14 cellular contexts compared by ENCODE assay signal in the genomic region with DNA sequence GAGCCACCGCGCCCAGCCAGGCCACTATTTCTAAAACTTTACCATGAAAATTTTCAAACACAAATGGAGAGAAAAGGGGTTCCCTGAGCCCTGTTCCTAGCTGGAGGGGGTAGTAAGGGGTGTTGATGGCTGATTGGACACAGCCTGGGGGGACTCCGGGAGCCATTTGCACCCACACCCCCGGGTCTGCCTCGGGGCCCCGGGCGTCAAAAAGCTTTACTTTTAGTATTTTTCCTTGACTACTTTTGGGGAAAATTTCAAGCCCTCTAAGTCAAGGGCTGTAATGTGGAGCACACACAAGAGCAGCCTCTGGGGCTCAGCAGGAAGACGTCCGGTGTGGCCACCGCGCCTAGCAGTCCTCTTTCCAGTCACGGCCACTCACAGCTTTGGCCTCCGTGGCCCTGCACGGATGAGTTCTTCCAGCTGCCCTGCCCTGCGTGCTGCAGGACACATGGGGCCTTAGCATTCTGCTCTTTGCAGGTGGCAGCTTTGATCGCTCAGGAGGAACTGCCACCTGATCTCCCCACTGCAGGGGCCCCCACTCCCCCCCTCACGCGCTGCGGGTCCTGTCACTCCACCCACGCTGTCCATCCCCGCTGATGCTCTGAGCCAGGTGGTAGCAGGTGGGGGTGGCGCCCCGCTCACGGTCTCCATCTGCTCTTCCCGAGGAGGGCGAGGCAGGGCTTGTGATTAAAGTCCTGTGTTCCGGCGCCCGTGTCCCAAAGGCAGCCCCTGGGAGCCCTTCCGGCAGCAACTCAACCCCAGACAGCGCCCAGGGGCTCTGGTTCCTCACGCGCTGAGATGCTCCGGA. TPM values are rescaled to one million over a fixed set of nuclear protein-coding genes. Genes with fewer than 3 reads are reported as not detected.
A peak's percentile ranks its signal among the peaks of the same experiment; 100 is the strongest.
DNase-seq lines count a peak whose midpoint lies in the region; TF ChIP-seq lines count a peak whose summit lies in the region.
"Had no signal": no experiment of that assay in that cellular context is flagged by ENCODE, and none has a peak within 500 bp of the region (broad histone marks: within the 10 kb centered on the region; RNA-seq: fewer than 3 reads in every experiment).

No MANE protein-coding gene starts in this region.

- no peak overlapping the region for H3K27ac ChIP-seq in Peyer's patch
- H3K27ac ChIP-seq: epithelial cell of prostate, psoas muscle had no signal

- no peaks in the 10 kb centered on the region for H3K9me3 Mint-ChIP-seq in activated naive CD8-positive, alpha-beta T cell treated with anti-CD3 and anti-CD28 coated beads for 36 hours
- H3K9me3 Mint-ChIP-seq: activated B cell treated with CpG ODN at 0.5 μM for 24 hours; activated naive CD8-positive, alpha-beta T cell treated with anti-CD3 and anti-CD28 coated beads, Interleukin-2, amount 10 ng/mL, durations not matched to agents 7 days and 5 days had no signal

- H3K4me3 Mint-ChIP-seq in activated naive CD8-positive, alpha-beta T cell treated with anti-CD3 and anti-CD28 coated beads for 36 hours, result no peak overlapping the region
- H3K4me3 Mint-ChIP-seq: activated B cell treated with CpG ODN at 0.5 μM for 24 hours; activated naive CD8-positive, alpha-beta T cell treated with anti-CD3 and anti-CD28 coated beads, Interleukin-2, amount 10 ng/mL, durations not matched to agents 7 days and 5 days had no signal

- H3K9me3 ChIP-seq in Peyer's patch, result no peaks in the 10 kb centered on the region
- H3K9me3 ChIP-seq: psoas muscle had no signal

- DNase-seq in COLO668 (lab: John Stamatoyannopoulos, UW; ENCODE audit: unreplicated experiment) (peak; percentile 53), GM10266 (ENCODE audit: extremely low spot score) (peak; percentile 32), Peyer's patch (peak in 2 of 3 donors; percentile 58 to 72), left kidney (ENCODE audit: low read depth, low spot score) (peak; percentile 91), KG1 (lab: John Stamatoyannopoulos, UW) (no peak)
- no peak for DNase-seq in activated CD4-positive, CD25-positive, alpha-beta regulatory T cell (lab: John Stamatoyannopoulos, UW)
- no peak for DNase-seq in activated naive CD8-positive, alpha-beta T cell treated with anti-CD3 and anti-CD28 coated beads for 36 hours
- DNase-seq: activated B cell treated with CpG ODN at 0.5 μM for 24 hours; activated naive CD8-positive, alpha-beta T cell treated with anti-CD3 and anti-CD28 coated beads, Interleukin-2, amount 10 ng/mL, durations not matched to agents 7 days and 5 days; central memory CD4-positive, alpha-beta T cell; MM.1S had no signal

- H3K27ac Mint-ChIP-seq in activated naive CD8-positive, alpha-beta T cell treated with anti-CD3 and anti-CD28 coated beads for 36 hours, result no peak overlapping the region
- H3K27ac Mint-ChIP-seq: activated B cell treated with CpG ODN at 0.5 μM for 24 hours; activated naive CD8-positive, alpha-beta T cell treated with anti-CD3 and anti-CD28 coated beads, Interleukin-2, amount 10 ng/mL, durations not matched to agents 7 days and 5 days had no signal

- H3K4me3 ChIP-seq in Peyer's patch, result no peak overlapping the region
- H3K4me3 ChIP-seq: psoas muscle had no signal

- no peak for TF ChIP-seq POLR2A in Peyer's patch (IDR thresholded peaks at IDR 0.05)

- H3K4me1 Mint-ChIP-seq in activated naive CD8-positive, alpha-beta T cell treated with anti-CD3 and anti-CD28 coated beads for 36 hours, result peaks cover 6% of the 10 kb centered on the region

- H3K36me3 Mint-ChIP-seq in activated naive CD8-positive, alpha-beta T cell treated with anti-CD3 and anti-CD28 coated beads for 36 hours, result peaks cover 16% of the 10 kb centered on the region

- no peaks in the 10 kb centered on the region for H3K27me3 ChIP-seq in Peyer's patch

- no peaks in the 10 kb centered on the region for H3K4me1 ChIP-seq in Peyer's patch
- H3K4me1 ChIP-seq: psoas muscle had no signal

- H3K36me3 ChIP-seq in Peyer's patch, result peaks cover 0 to 58% (median 0%) of the 10 kb centered on the region in 3 donors

- no peak for TF ChIP-seq CTCF in GM10266 (IDR thresholded peaks at IDR 0.05; ENCODE audit: control insufficient read depth, insufficient read depth, low read depth, missing control alignments)
- TF ChIP-seq CTCF in Peyer's patch (IDR thresholded peaks at IDR 0.05), result no peak

- H3K27me3 Mint-ChIP-seq in activated naive CD8-positive, alpha-beta T cell treated with anti-CD3 and anti-CD28 coated beads for 36 hours, result no peaks in the 10 kb centered on the region
- H3K27me3 Mint-ChIP-seq: activated B cell treated with CpG ODN at 0.5 μM for 24 hours; activated naive CD8-positive, alpha-beta T cell treated with anti-CD3 and anti-CD28 coated beads, Interleukin-2, amount 10 ng/mL, durations not matched to agents 7 days and 5 days had no signal

RNA-seq across cellular contexts. Expression of a gene that starts 14.4 kb away (rescaled TPM):
- 100 to 1,000 TPM; 130 to 157 (median 137) TPM for total RNA-seq in Peyer's patch
- 10 to 100 TPM; 94.7 to 97.2 TPM for total RNA-seq in activated naive CD8-positive, alpha-beta T cell treated with anti-CD3 and anti-CD28 coated beads for 36 hours

RNA-seq across cellular contexts. Expression of a gene that starts 42.5 kb away (rescaled TPM):
- 10 to 100 TPM; 21.0 to 42.7 (median 31.7) TPM for total RNA-seq in Peyer's patch
- total RNA-seq in activated naive CD8-positive, alpha-beta T cell treated with anti-CD3 and anti-CD28 coated beads for 36 hours, result 10 to 100 TPM; 17.3 to 18.2 TPM

RNA-seq across cellular contexts. Expression of a gene that starts 42.8 kb away (rescaled TPM):
- 10 to 100 TPM; 27.4 to 55.3 (median 35.1) TPM for total RNA-seq in Peyer's patch
- total RNA-seq in activated naive CD8-positive, alpha-beta T cell treated with anti-CD3 and anti-CD28 coated beads for 36 hours, result 10 to 100 TPM; 46.0 to 48.7 TPM

RNA-seq across cellular contexts. Expression of a gene that starts 44.7 kb away (rescaled TPM):
- 1 to 10 TPM in 2 of 4 donors, under 1 TPM in 2; 0.67 to 4.1 (median 2.4) TPM for total RNA-seq in Peyer's patch
- 1 to 10 TPM; 1.4 to 2.2 TPM for total RNA-seq in activated naive CD8-positive, alpha-beta T cell treated with anti-CD3 and anti-CD28 coated beads for 36 hours

RNA-seq across cellular contexts. Expression of a gene that starts 50.8 kb away (rescaled TPM):
- 100 to 1,000 TPM; 161 to 474 (median 254) TPM for total RNA-seq in Peyer's patch
- 10 to 100 TPM; 22.2 to 22.9 TPM for total RNA-seq in activated naive CD8-positive, alpha-beta T cell treated with anti-CD3 and anti-CD28 coated beads for 36 hours
- total RNA-seq: temporal lobe had no signal

Comparison
In these comparisons a context has a peak if more than half of its experiments do, and no peak if none do; other contexts are left out.
1. DNase-seq: peak in COLO668 (single experiment), GM10266 (single experiment), Peyer's patch (2 of 3) and left kidney (single experiment); none in KG1 (single experiment), activated CD4-positive, CD25-positive, alpha-beta regulatory T cell (0 of 4) and activated naive CD8-positive, alpha-beta T cell treated with anti-CD3 and anti-CD28 coated beads for 36 hours (single experiment).